In genomic region chr7:16431646-16432424, GRCh38 we compare ENCODE assay signal across 9 cellular contexts. TPM values are rescaled to one million over a fixed set of nuclear protein-coding genes. Genes with fewer than 3 reads are reported as not detected.
DNase-seq lines count a peak whose midpoint lies in the region; ATAC-seq and TF ChIP-seq lines count a peak whose summit lies in the region.
"Had no signal": no experiment of that assay in that cellular context is flagged by ENCODE, and none has a peak within 500 bp of the region (broad histone marks: within the 10 kb centered on the region; RNA-seq: fewer than 3 reads in every experiment).

No MANE protein-coding gene starts in this region.

- H3K4me3 ChIP-seq in BE2C (ENCODE audit: low read depth, low read length) = no peak overlapping the region
- H3K4me3 ChIP-seq in OCI-LY3 (ENCODE audit: low read length) = no peak overlapping the region
- no peak overlapping the region for H3K4me3 ChIP-seq in coronary artery
- H3K4me3 ChIP-seq: lung had no signal

- H3K9me3 ChIP-seq in BE2C (no peaks in the 10 kb centered on the region), OCI-LY3 (ENCODE audit: insufficient read depth, low read length) (no peaks in the 10 kb centered on the region)

- peak; percentile 83 for ATAC-seq in HG03103 (IDR thresholded peaks at IDR 0.05; ENCODE audit: low read depth, unreplicated experiment)
- ATAC-seq in effector memory CD8-positive, alpha-beta T cell (replicated peaks) = peak; percentile 85

- H4K20me1 ChIP-seq in OCI-LY3 (ENCODE audit: insufficient read depth, low read length) = no peaks in the 10 kb centered on the region

- H2AFZ ChIP-seq in OCI-LY3 (ENCODE audit: low read depth, low read length) = no peak overlapping the region

- H3K4me1 Mint-ChIP-seq in effector memory CD8-positive, alpha-beta T cell (ENCODE audit: low read depth in 2 of 2) = peaks cover 2 to 4% of the 10 kb centered on the region in 2 donors

- no peaks in the 10 kb centered on the region for H3K36me3 Mint-ChIP-seq in effector memory CD8-positive, alpha-beta T cell (ENCODE audit: insufficient read depth)

- TF ChIP-seq CTCF in BE2C (IDR thresholded peaks at IDR 0.05; ENCODE audit: low read depth, low read length) (peak; percentile 86), GM12873 (IDR thresholded peaks at IDR 0.05; ENCODE audit: insufficient read depth, low read depth, low read length, missing control alignments) (peak; percentile 29), OCI-LY3 (IDR thresholded peaks at IDR 0.05; ENCODE audit: low read depth, low read length) (peak; percentile 65), coronary artery (IDR thresholded peaks at IDR 0.05) (no peak)

- no peaks in the 10 kb centered on the region for H3K36me3 ChIP-seq in BE2C
- H3K36me3 ChIP-seq in OCI-LY3 (replicated peaks; ENCODE audit: low read depth, low read length) = no peaks in the 10 kb centered on the region

- no peaks in the 10 kb centered on the region for H3K79me2 ChIP-seq in OCI-LY3 (ENCODE audit: low read length)

- H3K4me3 Mint-ChIP-seq in effector memory CD8-positive, alpha-beta T cell = no peak overlapping the region

- H3K27me3 ChIP-seq in BE2C (no peaks in the 10 kb centered on the region), OCI-LY3 (ENCODE audit: low read depth, low read length) (no peaks in the 10 kb centered on the region)

- H3K27me3 Mint-ChIP-seq in effector memory CD8-positive, alpha-beta T cell = no peaks in the 10 kb centered on the region

- peaks cover 3% of the 10 kb centered on the region; the same call in 1 of the 2 replicates for H3K4me1 ChIP-seq in BE2C
- no peaks in the 10 kb centered on the region for H3K4me1 ChIP-seq in OCI-LY3 (ENCODE audit: low read length)

- no peak overlapping the region for H3K9ac ChIP-seq in OCI-LY3 (ENCODE audit: low read length)

- H3K27ac ChIP-seq in OCI-LY3 (ENCODE audit: low read length) (no peak overlapping the region), coronary artery (no peak overlapping the region)

- no peaks in the 10 kb centered on the region for H3K9me3 Mint-ChIP-seq in effector memory CD8-positive, alpha-beta T cell

- H3K27ac Mint-ChIP-seq in effector memory CD8-positive, alpha-beta T cell = no peak overlapping the region

- H3K4me2 ChIP-seq in OCI-LY3 (ENCODE audit: low read length) = no peak overlapping the region

- peak; percentile 56 for DNase-seq in BE2C
- DNase-seq in effector memory CD8-positive, alpha-beta T cell = peak; percentile 14 to 40 (median 17)
- DNase-seq in myocyte (ENCODE audit: low read depth) = peak; percentile 70
- DNase-seq in coronary artery (ENCODE audit: low spot score) = no peak
- no peak for DNase-seq in GOT3 (lab: John Stamatoyannopoulos, UW)

RNA-seq across cellular contexts. Expression of gene CRPPA, which starts 10.5 kb away (rescaled TPM):
- 2.8 TPM for polyA plus RNA-seq in BE2C (2012; ENCODE audit: insufficient read depth, insufficient read length, low read depth)
- total RNA-seq in myocyte = 6.1 and 13.1 TPM in 2 replicates
- 2.8 TPM for polyA plus RNA-seq in myocyte (2012)

RNA-seq across cellular contexts. Expression of gene SOSTDC1, which starts 33.7 kb away (rescaled TPM):
- polyA plus RNA-seq in BE2C (2012; ENCODE audit: insufficient read depth, insufficient read length, low read depth) = 4.6 TPM
- total RNA-seq in myocyte = not detected in 2 replicates
- polyA plus RNA-seq in myocyte (2012) = not detected

Comparison
In these comparisons a context has a peak if more than half of its experiments do, and no peak if none do; other contexts are left out.
1. DNase-seq: peak in BE2C (single experiment), effector memory CD8-positive, alpha-beta T cell (3 of 3) and myocyte (single experiment); none in coronary artery (single experiment) and GOT3 (single experiment).